In the genomic region with DNA sequence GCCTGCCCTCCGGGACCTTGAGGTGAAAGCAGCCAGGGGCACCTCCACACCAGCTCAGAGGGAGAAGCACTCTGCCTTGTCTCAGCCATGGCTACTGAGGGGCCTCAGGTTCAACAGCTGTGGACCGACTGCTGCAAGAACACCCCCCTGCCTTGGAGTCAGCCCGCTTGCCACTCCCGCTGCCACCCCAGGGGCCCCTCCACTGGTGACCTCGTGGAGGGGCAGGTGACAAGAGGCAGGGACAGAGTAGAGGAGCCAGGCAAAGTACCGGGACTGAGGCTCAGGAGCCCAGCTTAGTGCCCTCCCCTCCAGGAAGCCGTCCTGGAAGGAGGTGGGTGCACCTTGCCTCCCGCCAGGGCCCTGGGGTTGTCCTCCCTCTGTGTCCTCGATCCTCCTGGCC, we compare ENCODE assay signal across 30 cellular contexts.
"Had no signal": no experiment of that assay in that cellular context is flagged by ENCODE, and none has a peak within 500 bp of the region (broad histone marks: within the 10 kb centered on the region; RNA-seq: fewer than 3 reads in every experiment).

No MANE protein-coding gene starts in this region.

- H3K4me1 ChIP-seq: suprapubic skin, tibial artery, upper lobe of right lung had no signal

- H3K9me3 ChIP-seq: left lung, lower lobe of right lung, right atrium auricular region, suprapubic skin, thoracic aorta, tibial artery, upper lobe of right lung had no signal

- H3K27ac ChIP-seq: left lung, lower lobe of right lung, neutrophil, right atrium auricular region, skin epidermis, suprapubic skin, thoracic aorta, tibial artery, upper lobe of right lung had no signal

- H3K27me3 Mint-ChIP-seq: naive thymus-derived CD8-positive, alpha-beta T cell; progenitor cell of endocrine pancreas; stimulated activated naive CD8-positive, alpha-beta T cell treated with anti-CD3 and anti-CD28 coated beads, Interleukin-15, Interleukin-2, amounts not matched to agents 100 ng/mL and 50 ng/mL, for 24 hours had no signal

- H3K4me3 ChIP-seq: left lung, lower lobe of right lung, right atrium auricular region, skin epidermis, suprapubic skin, thoracic aorta, tibial artery, upper lobe of right lung had no signal

- FAIRE-seq: islet of Langerhans, kidney, urothelium cell line had no signal

- H3K4me3 Mint-ChIP-seq: naive thymus-derived CD8-positive, alpha-beta T cell; nephron; neural crest cell; stimulated activated naive CD8-positive, alpha-beta T cell treated with anti-CD3 and anti-CD28 coated beads, Interleukin-15, Interleukin-2, amounts not matched to agents 100 ng/mL and 50 ng/mL, for 24 hours had no signal

- H3K27ac Mint-ChIP-seq: nephron; progenitor cell of endocrine pancreas; stimulated activated naive CD8-positive, alpha-beta T cell treated with anti-CD3 and anti-CD28 coated beads, Interleukin-15, Interleukin-2, amounts not matched to agents 100 ng/mL and 50 ng/mL, for 24 hours had no signal

- DNase-seq: hypothalamus; immature natural killer cell; kidney; left colon; left lung; lower lobe of right lung; mammary epithelial cell; mesenchymal stem cell; naive thymus-derived CD8-positive, alpha-beta T cell; occipital lobe; stimulated activated CD4-positive, alpha-beta T cell treated with anti-CD3 and anti-CD28 coated beads, Interleukin-12 subunit alpha, Interleukin-12 subunit beta, amount 100 ng/mL, for 4 hours; stimulated activated CD4-positive, alpha-beta T cell treated with anti-CD3 and anti-CD28 coated beads, Interleukin-15, amount 100 ng/mL, for 24 hours; stimulated activated CD4-positive, alpha-beta T cell treated with anti-CD3 and anti-CD28 coated beads, Interleukin-2, amount 100 ng/mL, for 24 hours; stimulated activated CD4-positive, alpha-beta T cell treated with anti-CD3 and anti-CD28 coated beads, Interleukin-4, amount 100 ng/mL, for 1 hour; stimulated activated naive CD4-positive, alpha-beta T cell; tibial artery; trophoblast cell; upper lobe of right lung had no signal

- ATAC-seq: left colon; left lung; lower lobe of right lung; naive thymus-derived CD8-positive, alpha-beta T cell; sciatic nerve; upper lobe of right lung had no signal

- H3K4me1 Mint-ChIP-seq: neural crest cell had no signal

- H3K27me3 ChIP-seq: left lung, neutrophil, right atrium auricular region, suprapubic skin, tibial artery, upper lobe of right lung had no signal
